Comparison of ENCODE assay signal across 20 cellular contexts in the genomic region with DNA sequence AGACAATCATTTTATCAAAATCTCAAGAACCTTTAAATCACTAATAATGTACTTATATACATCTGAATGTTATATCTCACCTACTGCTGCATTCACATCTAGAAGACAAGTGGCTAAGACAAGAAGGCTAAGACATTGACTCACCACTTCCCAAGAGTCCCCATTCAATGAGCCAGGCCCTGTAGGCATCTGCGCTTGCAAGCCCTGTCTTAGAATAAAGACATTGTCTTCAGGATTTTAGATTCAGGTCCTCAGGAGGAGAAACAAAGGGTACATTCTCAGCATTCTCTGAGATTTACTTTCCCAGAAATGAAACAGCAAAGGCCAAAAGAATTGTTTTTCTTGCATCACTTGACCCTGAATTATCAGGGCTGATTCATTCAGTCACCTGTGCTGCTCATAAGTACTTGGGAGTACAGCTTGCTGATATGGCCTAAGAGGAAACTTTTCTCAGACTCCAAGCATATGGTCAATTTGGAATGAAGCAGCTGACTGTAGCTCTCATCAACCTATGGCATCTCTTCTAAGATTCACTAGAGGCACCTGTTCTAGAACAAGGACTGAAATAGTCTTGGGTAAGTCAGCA.
"Had no signal": no experiment of that assay in that cellular context is flagged by ENCODE, and none has a peak within 500 bp of the region (broad histone marks: within the 10 kb centered on the region; RNA-seq: fewer than 3 reads in every experiment).

No MANE protein-coding gene starts in this region.

- H3K9ac ChIP-seq: parathyroid adenoma had no signal

- H3K27me3 ChIP-seq: body of pancreas, hepatocyte, left lung, tibial artery, vagina had no signal

- H3K27me3 Mint-ChIP-seq: activated naive CD8-positive, alpha-beta T cell; naive thymus-derived CD4-positive, alpha-beta T cell had no signal

- H3K4me2 ChIP-seq: hepatocyte had no signal

- H3K79me2 ChIP-seq: hepatocyte, parathyroid adenoma had no signal

- H3K4me1 Mint-ChIP-seq: naive thymus-derived CD4-positive, alpha-beta T cell had no signal

- H3K4me3 ChIP-seq: body of pancreas, hepatocyte, left lung, skin epidermis, tibial artery, vagina had no signal

- H2AFZ ChIP-seq: hepatocyte, parathyroid adenoma had no signal

- H3K27ac ChIP-seq: hepatocyte, parathyroid adenoma, skin epidermis, tibial artery, vagina had no signal

- H3K36me3 Mint-ChIP-seq: activated naive CD8-positive, alpha-beta T cell; naive thymus-derived CD4-positive, alpha-beta T cell had no signal

- ATAC-seq: body of pancreas; effector memory CD8-positive, alpha-beta T cell; left lung; naive thymus-derived CD4-positive, alpha-beta T cell had no signal

- H3K4me3 Mint-ChIP-seq: activated naive CD8-positive, alpha-beta T cell; effector memory CD8-positive, alpha-beta T cell; naive thymus-derived CD4-positive, alpha-beta T cell had no signal

- H3K36me3 ChIP-seq: left lung, tibial artery, vagina had no signal

- H3K27ac Mint-ChIP-seq: activated naive CD8-positive, alpha-beta T cell; effector memory CD8-positive, alpha-beta T cell; naive thymus-derived CD4-positive, alpha-beta T cell had no signal

- H3K9me3 Mint-ChIP-seq: effector memory CD8-positive, alpha-beta T cell; naive thymus-derived CD4-positive, alpha-beta T cell had no signal

- DNase-seq: activated CD4-positive, alpha-beta T cell treated with anti-CD3 and anti-CD28 coated beads, Interleukin-2, amount 50 U/mL, for 1 hour; activated CD8-positive, alpha-beta memory T cell treated with anti-CD3 and anti-CD28 coated beads for 24 hours; activated gamma-delta T cell treated with Interleukin-2 at 50 U/mL for 16 hours; amygdala; dermis blood vessel endothelial cell; effector memory CD8-positive, alpha-beta T cell; erythroblast; left lung; mammary epithelial cell; naive thymus-derived CD4-positive, alpha-beta T cell; retina; stimulated activated CD4-positive, alpha-beta T cell treated with anti-CD3 and anti-CD28 coated beads, Interleukin-4, amount 100 ng/mL, for 24 hours; stimulated activated naive CD4-positive, alpha-beta T cell; tibial artery had no signal

- H3K4me1 ChIP-seq: body of pancreas, left lung, parathyroid adenoma, tibial artery, vagina had no signal

- H3K9me3 ChIP-seq: body of pancreas, left lung, tibial artery, vagina had no signal
